9 cellular contexts compared by ENCODE assay signal in genomic region chr12:53659011-53659551, GRCh38. TPM values are rescaled to one million over a fixed set of nuclear protein-coding genes. Genes with fewer than 3 reads are reported as not detected.
A peak's percentile ranks its signal among the peaks of the same experiment; 100 is the strongest.
DNase-seq lines count a peak whose midpoint lies in the region; FAIRE-seq and TF ChIP-seq lines count a peak whose summit lies in the region.
"Had no signal": no experiment of that assay in that cellular context is flagged by ENCODE, and none has a peak within 500 bp of the region (broad histone marks: within the 10 kb centered on the region; RNA-seq: fewer than 3 reads in every experiment).

No MANE protein-coding gene starts in this region.

- intact Hi-C loops in CD14-positive monocyte (cut with micrococcal nuclease): no loop called here

- H3K9me3 ChIP-seq in suprapubic skin: no peaks in the 10 kb centered on the region

- H3K36me3 ChIP-seq in bronchial epithelial cell (ENCODE audit: control insufficient read depth, insufficient read depth, low read length) (peaks cover 2% of the 10 kb centered on the region), suprapubic skin (no peaks in the 10 kb centered on the region)

- TF ChIP-seq EP300 in suprapubic skin (IDR thresholded peaks at IDR 0.05): no peak

- H3K27ac ChIP-seq in 22Rv1 (peak overlapping the region; percentile 99), layer of hippocampus (ENCODE audit: low read depth, low read length) (peak overlapping the region; percentile 98), suprapubic skin (peak overlapping the region; percentile 72)

- TF ChIP-seq CTCF in 22Rv1 (IDR thresholded peaks at IDR 0.05) (no peak), bronchial epithelial cell (IDR thresholded peaks at IDR 0.05; ENCODE audit: insufficient read depth, low read length, severe bottlenecking) (no peak), suprapubic skin (IDR thresholded peaks at IDR 0.05) (no peak), CD14-positive monocyte (IDR thresholded peaks at IDR 0.05) (no peak)

- DNase-seq in NCI-H1092 (lab: John Stamatoyannopoulos, UW): peak; percentile 87
- DNase-seq in bronchial epithelial cell (ENCODE audit: low read depth): peak; percentile 37
- DNase-seq in suprapubic skin (ENCODE audit: low spot score in 2 of 2): no peak
- DNase-seq in NOMO-1 treated with DMSO at 0.1 percent for 48 hours (lab: John Stamatoyannopoulos, UW; ENCODE audit: unreplicated experiment): no peak
- no peak for DNase-seq in stimulated activated naive CD4-positive, alpha-beta T cell treated with Interleukin-2 at 50 U/mL for 16 hours (lab: John Stamatoyannopoulos, UW)
- DNase-seq in CD14-positive monocyte (ENCODE audit: low spot score): no peak
- DNase-seq: CD4-positive, CD25-positive, alpha-beta regulatory T cell had no signal

- peaks cover 0 to 2% (median 0%) of the 10 kb centered on the region in 7 donors for H3K9me3 Mint-ChIP-seq in CD14-positive monocyte
- H3K9me3 Mint-ChIP-seq: CD4-positive, CD25-positive, alpha-beta regulatory T cell had no signal

- H3K27me3 ChIP-seq in bronchial epithelial cell (ENCODE audit: control insufficient read depth, insufficient read depth, low read length): no peaks in the 10 kb centered on the region
- no peaks in the 10 kb centered on the region for H3K27me3 ChIP-seq in layer of hippocampus (ENCODE audit: control insufficient read depth, insufficient read depth, low read length)
- no peaks in the 10 kb centered on the region for H3K27me3 ChIP-seq in suprapubic skin

- H3K27me3 Mint-ChIP-seq in CD14-positive monocyte (ENCODE audit: low read depth in 3 of 3): no peaks in the 10 kb centered on the region
- H3K27me3 Mint-ChIP-seq: CD4-positive, CD25-positive, alpha-beta regulatory T cell had no signal

- no peak for TF ChIP-seq POLR2A in suprapubic skin (IDR thresholded peaks at IDR 0.05)

- FAIRE-seq in bronchial epithelial cell (lab: Jason Lieb, UNC): no peak

- H3K4me1 ChIP-seq in suprapubic skin: peaks cover 32% of the 10 kb centered on the region

- no peak overlapping the region for H3K4me3 Mint-ChIP-seq in CD14-positive monocyte
- H3K4me3 Mint-ChIP-seq: CD4-positive, CD25-positive, alpha-beta regulatory T cell had no signal

- H3K4me1 Mint-ChIP-seq in CD14-positive monocyte: no peaks in the 10 kb centered on the region
- H3K4me1 Mint-ChIP-seq: CD4-positive, CD25-positive, alpha-beta regulatory T cell had no signal

- H3K27ac Mint-ChIP-seq in CD14-positive monocyte: no peak overlapping the region
- H3K27ac Mint-ChIP-seq: CD4-positive, CD25-positive, alpha-beta regulatory T cell had no signal

- 30% methylated on average over 3 of the region's 3 CpGs for WGBS in suprapubic skin

- peaks cover 13 to 37% of the 10 kb centered on the region in 2 donors for H3K36me3 Mint-ChIP-seq in CD14-positive monocyte

- no peak overlapping the region for H3K4me3 ChIP-seq in bronchial epithelial cell (ENCODE audit: low read depth, low read length)
- no peak overlapping the region for H3K4me3 ChIP-seq in suprapubic skin

RNA-seq across cellular contexts. Expression of gene ATP5MC2, which starts 16.8 kb away (rescaled TPM):
- total RNA-seq in bronchial epithelial cell (91.7 and 121 TPM in 2 replicates), suprapubic skin (100 to 1,000 TPM; 232 to 381 (median 315) TPM)
- 100 to 1,000 TPM; 498 to 522 TPM for polyA plus RNA-seq in CD14-positive monocyte

RNA-seq across cellular contexts. Expression of gene ATF7, which starts 32.9 kb away (rescaled TPM):
- total RNA-seq in bronchial epithelial cell: 5.3 and 6.4 TPM in 2 replicates
- total RNA-seq in suprapubic skin: 10 to 100 TPM; 26.7 to 60.7 (median 40.5) TPM
- 10 to 100 TPM; 21.7 to 24.4 TPM for polyA plus RNA-seq in CD14-positive monocyte

Comparison
In these comparisons a context has a peak if more than half of its experiments do, and no peak if none do; other contexts are left out.
1. DNase-seq: peak in NCI-H1092 (single experiment) and bronchial epithelial cell (single experiment); none in suprapubic skin (0 of 2), NOMO-1 treated with DMSO at 0.1 percent for 48 hours (single experiment), stimulated activated naive CD4-positive, alpha-beta T cell treated with Interleukin-2 at 50 U/mL for 16 hours (single experiment) and CD14-positive monocyte (single experiment).
2. Peak in every context shown above with its lines, with median percentiles within 50 percentile points of each other: H3K27ac ChIP-seq.